In genomic region chrX:15930585-15930984, GRCh38 we compare ENCODE assay signal across 10 cellular contexts.
A peak's percentile ranks its signal among the peaks of the same experiment; 100 is the strongest.
DNase-seq lines count a peak whose midpoint lies in the region; ATAC-seq and TF ChIP-seq lines count a peak whose summit lies in the region.
"Had no signal": no experiment of that assay in that cellular context is flagged by ENCODE, and none has a peak within 500 bp of the region (broad histone marks: within the 10 kb centered on the region; RNA-seq: fewer than 3 reads in every experiment).

No MANE protein-coding gene starts in this region.

- H3K27ac ChIP-seq in Karpas-422 (ENCODE audit: low read length) (no peak overlapping the region), VCaP (no peak overlapping the region), mesenchymal stem cell (ENCODE audit: low read length, poor library complexity, severe bottlenecking) (no peak overlapping the region)

- H3K4me3 ChIP-seq in Karpas-422 (ENCODE audit: low read length) (no peak overlapping the region), mesenchymal stem cell (ENCODE audit: insufficient read depth in 1 of 2, low read depth in 1 of 2, low read length in 2 of 2) (no peak overlapping the region)

- no peak overlapping the region for H2BK5ac ChIP-seq in mesenchymal stem cell (ENCODE audit: low read depth, low read length, poor library complexity, severe bottlenecking)

- no peak overlapping the region for H2BK12ac ChIP-seq in mesenchymal stem cell (ENCODE audit: low read length in 2 of 2)

- no peaks in the 10 kb centered on the region for H3K9me3 Mint-ChIP-seq in activated CD8-positive, alpha-beta memory T cell treated with anti-CD3 and anti-CD28 coated beads, Interleukin-2, amount 10 ng/mL, durations not matched to agents 7 days and 5 days (ENCODE audit: low read depth)
- H3K9me3 Mint-ChIP-seq: central memory CD8-positive, alpha-beta T cell; natural killer cell treated with Interleukin-12 subunit alpha and Interleukin-12 subunit beta and Interleukin-15 and Interleukin-18, amount 100 ng/mL, for 72 hours had no signal

- H3K36me3 Mint-ChIP-seq in activated CD8-positive, alpha-beta memory T cell treated with anti-CD3 and anti-CD28 coated beads, Interleukin-2, amount 10 ng/mL, durations not matched to agents 7 days and 5 days = no peaks in the 10 kb centered on the region
- H3K36me3 Mint-ChIP-seq: natural killer cell treated with Interleukin-12 subunit alpha and Interleukin-12 subunit beta and Interleukin-15 and Interleukin-18, amount 100 ng/mL, for 72 hours had no signal

- H3K4me3 Mint-ChIP-seq in activated CD8-positive, alpha-beta memory T cell treated with anti-CD3 and anti-CD28 coated beads, Interleukin-2, amount 10 ng/mL, durations not matched to agents 7 days and 5 days = no peak overlapping the region
- H3K4me3 Mint-ChIP-seq: central memory CD8-positive, alpha-beta T cell; natural killer cell treated with Interleukin-12 subunit alpha and Interleukin-12 subunit beta and Interleukin-15 and Interleukin-18, amount 100 ng/mL, for 72 hours had no signal

- H3K4ac ChIP-seq in mesenchymal stem cell (ENCODE audit: low read depth in 1 of 2, low read length in 2 of 2) = no peak overlapping the region

- WGBS in mesenchymal stem cell = 20% methylated on average over 2 of the region's 5 CpGs

- H3K9me2 ChIP-seq in Karpas-422 (replicated peaks; ENCODE audit: insufficient read depth, low read length) = no peaks in the 10 kb centered on the region

- no peak overlapping the region for H3K14ac ChIP-seq in mesenchymal stem cell (ENCODE audit: low read length in 2 of 2)

- CTCF ChIA-PET in activated CD8-positive, alpha-beta memory T cell treated with anti-CD3 and anti-CD28 coated beads, Interleukin-2, amount 10 ng/mL, durations not matched to agents 7 days and 5 days (lab: Charles Lee) = interaction anchor here (1.3 kb wide), 1 partner anchor 13 kb away, joined by 3 read pairs; no protein-coding TSS in a partner anchor

- H3K18ac ChIP-seq in mesenchymal stem cell (ENCODE audit: low read depth in 1 of 2, low read length in 2 of 2) = no peak overlapping the region

- peak; percentile 12 for DNase-seq in GM04503 (ENCODE audit: low read depth)
- peak; percentile 75 for DNase-seq in Karpas-422
- DNase-seq in mesenchymal stem cell = peak; percentile 44
- no peak for DNase-seq in activated CD8-positive, alpha-beta memory T cell treated with anti-CD3 and anti-CD28 coated beads, Interleukin-2, amount 10 ng/mL, durations not matched to agents 7 days and 5 days
- no peak for DNase-seq in stimulated activated CD8-positive, alpha-beta memory T cell treated with anti-CD3 and anti-CD28 coated beads, Interleukin-4, amount 100 ng/mL, for 48 hours
- no peak for DNase-seq in left ventricle myocardium superior

- no peaks in the 10 kb centered on the region for H3K79me2 ChIP-seq in Karpas-422 (ENCODE audit: low read length)

- no peaks in the 10 kb centered on the region for H3K36me3 ChIP-seq in Karpas-422 (ENCODE audit: insufficient read depth, low read length)
- no peaks in the 10 kb centered on the region for H3K36me3 ChIP-seq in mesenchymal stem cell (ENCODE audit: control insufficient read depth in 1 of 2, insufficient read depth in 2 of 2, low read depth in 1 of 2, low read length in 2 of 2)

- H3K9ac ChIP-seq in Karpas-422 (ENCODE audit: low read length) = no peak overlapping the region
- H3K9ac ChIP-seq in mesenchymal stem cell (ENCODE audit: low read length) = no peak overlapping the region

- no peaks in the 10 kb centered on the region for H3K9me3 ChIP-seq in Karpas-422 (ENCODE audit: low read length)
- H3K9me3 ChIP-seq in mesenchymal stem cell (ENCODE audit: control insufficient read depth, low read length) = no peaks in the 10 kb centered on the region

- intact Hi-C loops in left ventricle myocardium superior (cut with micrococcal nuclease) = no loop called here

- H3K23ac ChIP-seq in mesenchymal stem cell (ENCODE audit: low read length in 2 of 2) = no peak overlapping the region

- H2BK15ac ChIP-seq in mesenchymal stem cell (ENCODE audit: low read depth, poor library complexity, severe bottlenecking) = no peak overlapping the region

- H3K27me3 ChIP-seq in Karpas-422 (ENCODE audit: low read length) (no peaks in the 10 kb centered on the region), mesenchymal stem cell (ENCODE audit: control insufficient read depth in 1 of 2, insufficient read depth in 1 of 2, low read length in 2 of 2) (peaks cover 0 to 21% of the 10 kb centered on the region in 2 experiments)

- H3K27ac Mint-ChIP-seq in activated CD8-positive, alpha-beta memory T cell treated with anti-CD3 and anti-CD28 coated beads, Interleukin-2, amount 10 ng/mL, durations not matched to agents 7 days and 5 days = no peak overlapping the region
- H3K27ac Mint-ChIP-seq: natural killer cell treated with Interleukin-12 subunit alpha and Interleukin-12 subunit beta and Interleukin-15 and Interleukin-18, amount 100 ng/mL, for 72 hours had no signal

- H3K4me1 ChIP-seq in Karpas-422 (ENCODE audit: low read length) = peaks cover 20% of the 10 kb centered on the region
- peaks cover 3% of the 10 kb centered on the region for H3K4me1 ChIP-seq in mesenchymal stem cell (ENCODE audit: control insufficient read depth, insufficient read depth, low read depth, low read length)

- no peaks in the 10 kb centered on the region for H3K79me1 ChIP-seq in mesenchymal stem cell (replicated peaks; ENCODE audit: low read length, poor library complexity, severe bottlenecking)

- H3K27me3 Mint-ChIP-seq in activated CD8-positive, alpha-beta memory T cell treated with anti-CD3 and anti-CD28 coated beads, Interleukin-2, amount 10 ng/mL, durations not matched to agents 7 days and 5 days = peaks cover 15% of the 10 kb centered on the region

- no peak for ATAC-seq in activated CD8-positive, alpha-beta memory T cell treated with anti-CD3 and anti-CD28 coated beads, Interleukin-2, amount 10 ng/mL, durations not matched to agents 7 days and 5 days
- ATAC-seq in GM21390 (IDR thresholded peaks at IDR 0.05; ENCODE audit: unreplicated experiment) (no peak), left ventricle myocardium superior (no peak)
- ATAC-seq: natural killer cell treated with Interleukin-12 subunit alpha and Interleukin-12 subunit beta and Interleukin-15 and Interleukin-18, amount 100 ng/mL, for 72 hours had no signal

- H2AFZ ChIP-seq in Karpas-422 (ENCODE audit: low read length) = no peak overlapping the region
- H2AFZ ChIP-seq in mesenchymal stem cell (ENCODE audit: low read depth, low read length) = no peak overlapping the region

- H3K4me2 ChIP-seq in Karpas-422 (ENCODE audit: low read depth, low read length, poor library complexity, severe bottlenecking) = no peak overlapping the region
- H3K4me2 ChIP-seq in mesenchymal stem cell (ENCODE audit: low read length, poor library complexity, severe bottlenecking) = no peak overlapping the region

- H3K4me1 Mint-ChIP-seq in activated CD8-positive, alpha-beta memory T cell treated with anti-CD3 and anti-CD28 coated beads, Interleukin-2, amount 10 ng/mL, durations not matched to agents 7 days and 5 days = no peaks in the 10 kb centered on the region
- H3K4me1 Mint-ChIP-seq: central memory CD8-positive, alpha-beta T cell had no signal

- H4K91ac ChIP-seq in mesenchymal stem cell (ENCODE audit: low read length) = no peak overlapping the region

- no peak overlapping the region for H2AK5ac ChIP-seq in mesenchymal stem cell (ENCODE audit: low read length, severe bottlenecking)

- no peak overlapping the region for H2BK120ac ChIP-seq in mesenchymal stem cell (ENCODE audit: low read depth, low read length)

- peak; percentile 74 for TF ChIP-seq CTCF in VCaP (conservative IDR thresholded peaks at IDR 0.05)

- H4K8ac ChIP-seq in mesenchymal stem cell (ENCODE audit: low read length) = no peak overlapping the region

- H4K20me1 ChIP-seq in Karpas-422 (ENCODE audit: insufficient read depth, low read depth, low read length) = no peaks in the 10 kb centered on the region

Comparison
In these comparisons a context has a peak if more than half of its experiments do, and no peak if none do; other contexts are left out.
1. DNase-seq: peak in GM04503 (single experiment), Karpas-422 (single experiment) and mesenchymal stem cell (single experiment); none in activated CD8-positive, alpha-beta memory T cell treated with anti-CD3 and anti-CD28 coated beads, Interleukin-2, amount 10 ng/mL, durations not matched to agents 7 days and 5 days (single experiment), stimulated activated CD8-positive, alpha-beta memory T cell treated with anti-CD3 and anti-CD28 coated beads, Interleukin-4, amount 100 ng/mL, for 48 hours (single experiment) and left ventricle myocardium superior (single experiment).